Comparison of ENCODE assay signal across 15 cellular contexts in genomic region chr10:123835575-123835974, GRCh38. TPM values are rescaled to one million over a fixed set of nuclear protein-coding genes. Genes with fewer than 3 reads are reported as not detected.
DNase-seq lines count a peak whose midpoint lies in the region; ATAC-seq and TF ChIP-seq lines count a peak whose summit lies in the region.
"Had no signal": no experiment of that assay in that cellular context is flagged by ENCODE, and none has a peak within 500 bp of the region (broad histone marks: within the 10 kb centered on the region; RNA-seq: fewer than 3 reads in every experiment).

No MANE protein-coding gene starts in this region.

- H4K20me1 ChIP-seq in OCI-LY3 (ENCODE audit: insufficient read depth, low read length): no peaks in the 10 kb centered on the region

- no peak overlapping the region for H3K9ac ChIP-seq in OCI-LY3 (ENCODE audit: low read length)

- TF ChIP-seq CTCF in GM13977 (IDR thresholded peaks at IDR 0.05; ENCODE audit: extremely low read depth, insufficient read depth, missing control alignments) (no peak), OCI-LY3 (IDR thresholded peaks at IDR 0.05; ENCODE audit: low read depth, low read length) (no peak)

- intact Hi-C loops in cardiac septum (cut with DNase I): no loop called here

- no peak overlapping the region for H3K4me3 ChIP-seq in OCI-LY3 (ENCODE audit: low read length)
- H3K4me3 ChIP-seq: suprapubic skin had no signal

- no peak overlapping the region for H3K27ac ChIP-seq in OCI-LY3 (ENCODE audit: low read length)
- H3K27ac ChIP-seq: suprapubic skin, WERI-Rb-1 had no signal

- H3K79me2 ChIP-seq in OCI-LY3 (ENCODE audit: low read length): no peaks in the 10 kb centered on the region

- H3K4me2 ChIP-seq in OCI-LY3 (ENCODE audit: low read length): peak overlapping the region; percentile 37

- peak; percentile 65 for DNase-seq in GM13977 (ENCODE audit: low spot score)
- DNase-seq in stimulated activated naive CD4-positive, alpha-beta T cell (lab: John Stamatoyannopoulos, UW): no peak
- no peak for DNase-seq in activated CD4-positive, alpha-beta T cell treated with anti-CD3 and anti-CD28 coated beads, Interleukin-2, amount 50 U/mL, for 48 hours
- DNase-seq in NCI-H345 (lab: John Stamatoyannopoulos, UW): no peak
- DNase-seq in cardiac septum (ENCODE audit: low spot score): no peak
- DNase-seq: central memory CD4-positive, alpha-beta T cell; KG1; NCI-H2107; Right ventricle myocardium superior; stimulated activated CD4-positive, alpha-beta T cell treated with anti-CD3 and anti-CD28 coated beads, Interleukin-4, amount 100 ng/mL, for 1 hour; WERI-Rb-1 had no signal

- peaks cover 13% of the 10 kb centered on the region for H3K4me1 ChIP-seq in OCI-LY3 (ENCODE audit: low read length)
- H3K4me1 ChIP-seq: suprapubic skin had no signal

- no peak overlapping the region for H2AFZ ChIP-seq in OCI-LY3 (ENCODE audit: low read depth, low read length)

- ATAC-seq in GM19467 (IDR thresholded peaks at IDR 0.05; ENCODE audit: unreplicated experiment) (peak; percentile 98), HG02938 (IDR thresholded peaks at IDR 0.05; ENCODE audit: unreplicated experiment) (peak; percentile 95)

- H3K36me3 ChIP-seq in OCI-LY3 (replicated peaks; ENCODE audit: low read depth, low read length): no peaks in the 10 kb centered on the region
- H3K36me3 ChIP-seq: suprapubic skin, WERI-Rb-1 had no signal

- peaks cover 11% of the 10 kb centered on the region; the same call in 1 of the 2 replicates for H3K27me3 ChIP-seq in OCI-LY3 (ENCODE audit: low read depth, low read length)

- H3K9me3 ChIP-seq in OCI-LY3 (ENCODE audit: insufficient read depth, low read length): no peaks in the 10 kb centered on the region
- H3K9me3 ChIP-seq: suprapubic skin had no signal

- in situ Hi-C loops in GM13977 (cut with MboI; ENCODE audit: low pct_unique_long_range_greater_than_20kb, low sequenced_read_pairs, unreplicated experiment): no loop called here

RNA-seq across cellular contexts. Expression of gene CPXM2, which starts 56.0 kb away (rescaled TPM):
- total RNA-seq in cardiac septum: 11.2 TPM
